Comparison of ENCODE assay signal across 20 cellular contexts in the genomic region with DNA sequence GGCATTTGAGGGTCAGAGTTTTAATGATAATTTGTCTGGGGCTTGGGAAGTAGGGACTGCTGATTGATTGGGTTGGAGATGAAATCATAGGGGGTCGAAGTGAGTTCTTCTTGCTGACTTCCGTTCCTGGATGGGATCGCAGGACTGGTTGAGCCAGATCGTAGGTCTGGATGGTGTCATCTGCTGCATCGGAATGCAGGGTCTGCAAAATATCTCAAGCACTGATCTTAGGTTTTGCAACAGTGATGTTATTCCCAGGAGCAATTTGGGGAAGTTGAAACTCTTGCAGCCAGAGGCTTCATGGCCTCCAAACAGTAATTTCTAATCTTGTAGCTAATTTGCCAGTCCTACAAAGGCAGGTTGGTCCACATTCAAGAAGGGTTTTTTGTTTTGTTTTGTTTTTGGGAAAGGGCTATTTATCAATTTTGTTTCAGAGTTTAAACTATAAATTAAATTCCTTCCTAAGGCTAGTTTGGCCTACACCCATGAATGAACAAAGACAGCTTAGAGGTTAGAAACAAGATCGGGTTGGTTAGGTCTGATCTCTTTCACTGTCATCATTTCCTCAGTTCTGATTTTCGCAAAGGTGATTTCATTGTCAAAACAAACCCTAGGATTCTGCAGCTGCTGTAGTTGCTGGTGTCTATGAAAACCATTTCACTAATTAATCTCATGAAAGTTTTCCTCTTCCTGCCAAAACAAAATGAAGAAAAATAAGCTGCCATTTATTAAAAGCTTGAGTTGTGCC.
"Had no signal": no experiment of that assay in that cellular context is flagged by ENCODE, and none has a peak within 500 bp of the region (broad histone marks: within the 10 kb centered on the region; RNA-seq: fewer than 3 reads in every experiment).

No MANE protein-coding gene starts in this region.

- H3K36me3 Mint-ChIP-seq: activated CD8-positive, alpha-beta memory T cell treated with anti-CD3 and anti-CD28 coated beads, Interleukin-2, amount 10 ng/mL, durations not matched to agents 7 days and 5 days had no signal

- H3K9me3 ChIP-seq: ascending aorta, gastrocnemius medialis, heart left ventricle, psoas muscle, right lobe of liver, upper lobe of right lung had no signal

- H3K36me3 ChIP-seq: ascending aorta, gastrocnemius medialis, heart left ventricle, right lobe of liver, upper lobe of right lung had no signal

- ATAC-seq: activated CD8-positive, alpha-beta memory T cell treated with anti-CD3 and anti-CD28 coated beads, Interleukin-2, amount 10 ng/mL, durations not matched to agents 7 days and 5 days; activated naive CD8-positive, alpha-beta T cell treated with anti-CD3 and anti-CD28 coated beads, Interleukin-2, amount 50 U/mL, for 24 hours; effector memory CD8-positive, alpha-beta T cell; gastrocnemius medialis; heart left ventricle; left colon; psoas muscle; right lobe of liver; upper lobe of right lung had no signal

- H3K27ac ChIP-seq: ascending aorta, gastrocnemius medialis, heart left ventricle, psoas muscle, right lobe of liver, upper lobe of right lung, VCaP had no signal

- H3K4me1 ChIP-seq: gastrocnemius medialis, psoas muscle, upper lobe of right lung had no signal

- H3K4me1 Mint-ChIP-seq: activated CD8-positive, alpha-beta memory T cell treated with anti-CD3 and anti-CD28 coated beads, Interleukin-2, amount 10 ng/mL, durations not matched to agents 7 days and 5 days; activated naive CD8-positive, alpha-beta T cell treated with anti-CD3 and anti-CD28 coated beads, Interleukin-2, amount 50 U/mL, for 24 hours had no signal

- H3K27me3 ChIP-seq: ascending aorta, gastrocnemius medialis, right lobe of liver, upper lobe of right lung had no signal

- H3K9me3 Mint-ChIP-seq: activated naive CD4-positive, alpha-beta T cell treated with anti-CD3 and anti-CD28 coated beads for 36 hours; activated naive CD8-positive, alpha-beta T cell treated with anti-CD3 and anti-CD28 coated beads, Interleukin-2, amount 50 U/mL, for 24 hours; activated T-helper 2 cell treated with anti-CD3 and anti-CD28 coated beads, Interferon-gamma antibody, Interleukin-2, Interleukin-4, amounts not matched to agents 10 μg/mL and 5 μg/mL and 100 μg/mL, durations not matched to agents 14 hours and 24 hours and 36 hours; effector memory CD8-positive, alpha-beta T cell; nephron progenitor cell; stimulated activated naive CD8-positive, alpha-beta T cell treated with anti-CD3 and anti-CD28 coated beads, Interleukin-15, Interleukin-2, amounts not matched to agents 100 ng/mL and 50 ng/mL, for 24 hours had no signal

- DNase-seq: activated CD4-positive, alpha-beta T cell treated with anti-CD3 and anti-CD28 coated beads for 1 hour; activated CD4-positive, alpha-beta T cell treated with anti-CD3 and anti-CD28 coated beads, Interleukin-2, amount 50 U/mL, for 48 hours; activated CD8-positive, alpha-beta memory T cell treated with anti-CD3 and anti-CD28 coated beads, Interleukin-2, amount 10 ng/mL, durations not matched to agents 7 days and 5 days; activated naive CD4-positive, alpha-beta T cell treated with anti-CD3 and anti-CD28 coated beads for 36 hours; activated naive CD8-positive, alpha-beta T cell treated with anti-CD3 and anti-CD28 coated beads, Interleukin-2, amount 50 U/mL, for 24 hours; activated T-cell treated with anti-CD3 and anti-CD28 coated beads, Interleukin-2, amount 50 U/mL, for 1 hour; dermis blood vessel endothelial cell; effector memory CD8-positive, alpha-beta T cell; gastrocnemius medialis; heart left ventricle; left colon; nephron progenitor cell; occipital lobe; psoas muscle; right lobe of liver; upper lobe of right lung had no signal

- H3K4me3 Mint-ChIP-seq: activated CD8-positive, alpha-beta memory T cell treated with anti-CD3 and anti-CD28 coated beads, Interleukin-2, amount 10 ng/mL, durations not matched to agents 7 days and 5 days; activated naive CD4-positive, alpha-beta T cell treated with anti-CD3 and anti-CD28 coated beads for 36 hours; activated naive CD8-positive, alpha-beta T cell treated with anti-CD3 and anti-CD28 coated beads, Interleukin-2, amount 50 U/mL, for 24 hours; effector memory CD8-positive, alpha-beta T cell; nephron progenitor cell; stimulated activated naive CD8-positive, alpha-beta T cell treated with anti-CD3 and anti-CD28 coated beads, Interleukin-15, Interleukin-2, amounts not matched to agents 100 ng/mL and 50 ng/mL, for 24 hours had no signal

- H3K27ac Mint-ChIP-seq: activated CD8-positive, alpha-beta memory T cell treated with anti-CD3 and anti-CD28 coated beads, Interleukin-2, amount 10 ng/mL, durations not matched to agents 7 days and 5 days; activated naive CD4-positive, alpha-beta T cell treated with anti-CD3 and anti-CD28 coated beads for 36 hours; activated naive CD8-positive, alpha-beta T cell treated with anti-CD3 and anti-CD28 coated beads, Interleukin-2, amount 50 U/mL, for 24 hours; activated T-helper 2 cell treated with anti-CD3 and anti-CD28 coated beads, Interferon-gamma antibody, Interleukin-2, Interleukin-4, amounts not matched to agents 10 μg/mL and 5 μg/mL and 100 μg/mL, durations not matched to agents 14 hours and 24 hours and 36 hours; effector memory CD8-positive, alpha-beta T cell; nephron progenitor cell; stimulated activated naive CD8-positive, alpha-beta T cell treated with anti-CD3 and anti-CD28 coated beads, Interleukin-15, Interleukin-2, amounts not matched to agents 100 ng/mL and 50 ng/mL, for 24 hours had no signal

- H3K4me3 ChIP-seq: ascending aorta, gastrocnemius medialis, heart left ventricle, psoas muscle, right lobe of liver, upper lobe of right lung had no signal

- H3K27me3 Mint-ChIP-seq: activated CD8-positive, alpha-beta memory T cell treated with anti-CD3 and anti-CD28 coated beads, Interleukin-2, amount 10 ng/mL, durations not matched to agents 7 days and 5 days; activated naive CD8-positive, alpha-beta T cell treated with anti-CD3 and anti-CD28 coated beads, Interleukin-2, amount 50 U/mL, for 24 hours; stimulated activated naive CD8-positive, alpha-beta T cell treated with anti-CD3 and anti-CD28 coated beads, Interleukin-15, Interleukin-2, amounts not matched to agents 100 ng/mL and 50 ng/mL, for 24 hours had no signal
